Comparison of ENCODE assay signal across 3 cellular contexts in the genomic region with DNA sequence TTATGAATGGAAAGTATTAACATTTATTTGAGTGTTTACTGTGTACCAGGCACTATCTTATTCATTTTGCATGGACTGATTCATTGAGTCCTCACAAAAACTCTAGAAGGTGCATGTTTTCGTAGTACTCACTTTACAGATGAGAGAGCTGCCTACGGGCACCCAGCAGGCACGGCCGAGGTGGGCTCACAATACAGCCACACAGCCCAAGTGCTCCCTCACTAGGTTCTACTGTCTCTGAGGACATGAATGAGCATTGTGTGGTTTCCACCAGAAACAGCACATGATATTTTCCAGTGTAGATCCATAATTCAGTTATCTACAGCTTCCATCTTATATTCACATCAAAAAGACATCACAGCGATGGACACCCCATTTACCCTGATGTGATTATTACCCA.
"Had no signal": no experiment of that assay in that cellular context is flagged by ENCODE, and none has a peak within 500 bp of the region (broad histone marks: within the 10 kb centered on the region; RNA-seq: fewer than 3 reads in every experiment).

No MANE protein-coding gene starts in this region.

- DNase-seq: GDM1, GF-D8 had no signal

- H3K4me3 ChIP-seq: GM12878 had no signal
